In the genomic region with DNA sequence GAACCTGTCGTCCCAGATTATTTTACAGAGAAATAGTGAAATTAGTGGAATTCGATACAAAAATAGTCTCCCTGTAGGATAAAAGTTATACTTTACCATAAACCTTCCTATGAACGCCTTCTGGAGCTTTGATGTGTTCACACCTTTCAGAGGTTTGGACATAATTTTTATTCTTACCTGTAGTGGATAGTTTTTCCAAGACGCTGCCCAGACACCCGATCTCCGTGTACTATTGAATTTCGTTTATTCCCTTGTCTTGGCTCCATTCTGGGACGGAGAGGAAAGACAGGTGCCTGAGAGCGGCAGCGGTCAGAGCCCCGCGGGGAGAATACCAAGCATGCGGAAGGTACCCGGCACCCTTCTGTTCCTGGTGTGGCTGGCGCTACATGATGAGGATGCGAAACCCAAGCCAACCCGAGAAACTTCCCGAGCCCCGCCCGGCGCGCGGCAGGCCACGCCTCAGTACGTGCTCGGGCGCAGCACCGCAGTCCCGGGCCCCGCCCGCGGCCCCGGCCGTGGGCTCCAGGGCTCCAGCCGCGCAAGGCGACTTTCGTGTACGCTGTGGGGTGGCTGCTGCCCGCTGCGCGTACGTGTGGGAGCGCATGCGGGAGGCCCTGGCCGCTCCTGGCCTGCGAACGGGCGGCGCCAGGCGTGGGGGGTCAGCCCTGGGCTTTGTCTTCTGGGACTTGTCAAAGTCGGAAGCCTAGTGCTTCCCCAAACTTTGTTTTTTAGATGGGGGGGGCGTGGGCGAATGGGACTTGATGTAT, we compare ENCODE assay signal across 8 cellular contexts. TPM values are rescaled to one million over a fixed set of nuclear protein-coding genes. Genes with fewer than 3 reads are reported as not detected.
DNase-seq lines count a peak whose midpoint lies in the region; ATAC-seq, FAIRE-seq and TF ChIP-seq lines count a peak whose summit lies in the region.

No MANE protein-coding gene starts in this region.

- DNase-seq in BJ (ENCODE audit: low read depth) (no peak), Peyer's patch (peak; percentile 87 to 95 (median 92)), frontal cortex (ENCODE audit: low spot score in 2 of 2) (peak; percentile 68 to 80), omental fat pad (ENCODE audit: low spot score) (peak; percentile 50)
- DNase-seq in activated gamma-delta T cell treated with anti-CD3 and anti-CD28 coated beads, Interleukin-2, amount 50 U/mL, for 16 hours (ENCODE audit: low read depth), result peak; percentile 50

- POLR2A ChIA-PET in BJ (lab: Charles Lee), result no interaction called here

- H3K36me3 ChIP-seq in BJ (ENCODE audit: control insufficient read depth, insufficient read depth, low read length), result peaks cover 5% of the 10 kb centered on the region
- peaks cover 0 to 23% (median 0%) of the 10 kb centered on the region in 3 donors for H3K36me3 ChIP-seq in Peyer's patch

- no peaks in the 10 kb centered on the region for H3K27me3 ChIP-seq in BJ (ENCODE audit: control insufficient read depth, insufficient read depth, low read length)
- H3K27me3 ChIP-seq in Peyer's patch, result no peaks in the 10 kb centered on the region

- H3K4me1 ChIP-seq in Peyer's patch, result peaks cover 0 to 24% (median 3%) of the 10 kb centered on the region in 4 donors

- TF ChIP-seq CTCF in BJ (IDR thresholded peaks at IDR 0.05; ENCODE audit: insufficient read depth, low read depth, low read length) (no peak), Peyer's patch (IDR thresholded peaks at IDR 0.05) (peak in 1 of 6 experiments; percentile 2), omental fat pad (IDR thresholded peaks at IDR 0.05) (no peak)

- no peaks in the 10 kb centered on the region for H3K9me3 ChIP-seq in Peyer's patch

- CTCF ChIA-PET in BJ (lab: Yijun Ruan, JAX), result interaction anchor here (1.2 kb wide), 1 partner anchor 9 kb away, joined by 3 read pairs; no protein-coding TSS in a partner anchor

- peak overlapping the region; percentile 77 to 87 (median 85) for H3K27ac ChIP-seq in Peyer's patch
- H3K27ac ChIP-seq in temporal lobe (ENCODE audit: low read depth, low read length), result peak overlapping the region; percentile 19

- H3K4me3 ChIP-seq in BJ (ENCODE audit: low read depth, low read length) (peak overlapping the region; percentile 52), Peyer's patch (peak overlapping the region; percentile 49 to 70 (median 58))

- peak; percentile 98 for ATAC-seq in GM19324 (IDR thresholded peaks at IDR 0.05; ENCODE audit: low FRiP score, unreplicated experiment)
- peak; percentile 91 for ATAC-seq in HG03460 (IDR thresholded peaks at IDR 0.05; ENCODE audit: unreplicated experiment)
- peak; percentile 93 for ATAC-seq in omental fat pad (ENCODE audit: low FRiP score)

- no peak for FAIRE-seq in frontal cortex (lab: Jason Lieb, UNC)

- peak; percentile 52 to 71 for TF ChIP-seq POLR2A in Peyer's patch (IDR thresholded peaks at IDR 0.05)

RNA-seq across cellular contexts. Expression of a gene that starts 11.3 kb away (rescaled TPM):
- polyA plus RNA-seq in BJ (2011; rRNA removed), result 6.2 and 15.3 TPM in 2 replicates
- 3.4 and 4.4 TPM in 2 replicates for polyA minus RNA-seq in BJ (2011; rRNA and poly(A)+ RNA removed)
- total RNA-seq in Peyer's patch (1 to 10 TPM; 1.7 to 9.9 (median 3.0) TPM), frontal cortex (6.5 TPM), omental fat pad (10 to 100 TPM in 2 of 4 donors, 1 to 10 TPM in 2; 4.9 to 11.9 (median 8.7) TPM), temporal lobe (3.4 TPM)

RNA-seq across cellular contexts. Expression of a gene that starts 55.6 kb away (rescaled TPM):
- 85.5 and 231 TPM in 2 replicates for polyA plus RNA-seq in BJ (2011; rRNA removed)
- polyA minus RNA-seq in BJ (2011; rRNA and poly(A)+ RNA removed), result 177 and 258 TPM in 2 replicates
- 100 to 1,000 TPM in 1 of 4 donors, 10 to 100 TPM in 3; 52.1 to 160 (median 71.1) TPM for total RNA-seq in Peyer's patch
- total RNA-seq in frontal cortex, result 151 TPM
- total RNA-seq in omental fat pad, result 100 to 1,000 TPM in 3 of 4 donors, 10 to 100 TPM in 1; 95.2 to 550 (median 159) TPM
- total RNA-seq in temporal lobe, result 114 TPM
